ENCODE assay signal across 1 cellular context in the genomic region with DNA sequence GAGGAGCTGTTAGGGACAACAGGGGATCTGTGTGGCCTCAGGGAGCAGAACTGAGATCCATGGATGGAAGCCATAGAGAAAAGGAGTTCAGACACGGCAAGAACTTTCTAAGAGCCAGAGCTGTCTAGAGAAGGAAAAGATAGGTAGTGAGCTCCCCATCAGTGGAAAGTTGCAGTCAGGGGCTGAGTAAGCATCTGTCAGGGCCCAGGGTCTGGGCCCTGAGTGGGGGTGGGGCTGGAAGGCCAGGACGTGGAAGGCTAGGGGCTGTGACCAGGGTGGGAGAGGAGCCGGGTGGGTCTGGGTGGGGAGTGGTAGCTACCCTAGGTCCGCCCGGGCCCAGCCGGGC.
TF ChIP-seq lines count a peak whose summit lies in the region.

No MANE protein-coding gene starts in this region.

TF ChIP-seq in IMR-90, 13 proteins besides CTCF, POLR2A, EP300 and RAD21 (continued from another document):
- TF ChIP-seq, protein P1, sequence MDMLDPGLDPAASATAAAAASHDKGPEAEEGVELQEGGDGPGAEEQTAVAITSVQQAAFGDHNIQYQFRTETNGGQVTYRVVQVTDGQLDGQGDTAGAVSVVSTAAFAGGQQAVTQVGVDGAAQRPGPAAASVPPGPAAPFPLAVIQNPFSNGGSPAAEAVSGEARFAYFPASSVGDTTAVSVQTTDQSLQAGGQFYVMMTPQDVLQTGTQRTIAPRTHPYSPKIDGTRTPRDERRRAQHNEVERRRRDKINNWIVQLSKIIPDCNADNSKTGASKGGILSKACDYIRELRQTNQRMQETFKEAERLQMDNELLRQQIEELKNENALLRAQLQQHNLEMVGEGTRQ (IDR thresholded peaks at IDR 0.05; ENCODE audit: low read depth, low read length), result no peak; the same call in 1 of the 2 replicates
TF ChIP-seq in IMR-90: peak in this region for 0.
